ENCODE assay signal across 29 cellular contexts in the genomic region with DNA sequence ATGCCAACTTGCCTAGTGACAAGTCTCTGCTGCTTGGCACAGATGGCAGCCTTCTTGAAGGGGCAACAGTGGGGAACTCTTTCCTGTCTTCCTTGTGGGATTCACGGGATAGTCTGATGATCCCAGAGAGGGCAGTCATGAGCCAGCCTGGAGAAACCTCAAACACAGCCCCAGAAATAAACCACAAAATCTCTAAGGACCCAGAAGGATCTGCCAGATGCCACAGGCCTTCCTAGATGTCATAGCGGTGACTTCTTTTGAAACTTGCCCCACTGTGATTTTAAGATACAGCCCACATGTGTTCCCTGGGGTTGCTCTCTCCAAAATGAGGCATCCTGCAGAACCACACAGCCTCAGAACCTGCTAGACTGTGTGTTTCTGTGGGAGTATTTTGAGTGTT.
"Had no signal": no experiment of that assay in that cellular context is flagged by ENCODE, and none has a peak within 500 bp of the region (broad histone marks: within the 10 kb centered on the region; RNA-seq: fewer than 3 reads in every experiment).

No MANE protein-coding gene starts in this region.

- H3K27me3 ChIP-seq: ascending aorta, breast epithelium, cardiac muscle cell, colonic mucosa, dorsolateral prefrontal cortex, esophagus muscularis mucosa, foreskin keratinocyte, gastrocnemius medialis, heart right ventricle had no signal

- H3K36me3 ChIP-seq: ascending aorta, breast epithelium, cardiac muscle cell, colonic mucosa, esophagus muscularis mucosa, gastrocnemius medialis, heart right ventricle had no signal

- DNase-seq: activated CD4-positive, alpha-beta memory T cell treated with anti-CD3 and anti-CD28 coated beads for 36 hours; activated CD4-positive, alpha-beta T cell treated with anti-CD3 and anti-CD28 coated beads for 36 hours; activated CD4-positive, alpha-beta T cell treated with anti-CD3 and anti-CD28 coated beads, Interleukin-2, amount 10 ng/mL, durations not matched to agents 24 days and 14 days; activated CD4-positive, CD25-positive, alpha-beta regulatory T cell; activated CD4-positive, CD25-positive, alpha-beta regulatory T cell treated with anti-CD3 and anti-CD28 coated beads, Interleukin-2, amount 50 U/mL, for 72 hours; activated CD8-positive, alpha-beta memory T cell treated with anti-CD3 and anti-CD28 coated beads, Interleukin-2, amount 10 ng/mL, durations not matched to agents 7 days and 5 days; activated CD8-positive, alpha-beta memory T cell treated with anti-CD3 and anti-CD28 coated beads, Interleukin-2, amount 50 U/mL, for 4 hours; activated CD8-positive, alpha-beta T cell treated with anti-CD3 and anti-CD28 coated beads, Interleukin-2, amount 10 ng/mL, durations not matched to agents 7 days and 5 days; activated gamma-delta T cell; activated naive CD4-positive, alpha-beta T cell; activated naive CD4-positive, alpha-beta T cell treated with anti-CD3 and anti-CD28 coated beads, Interleukin-2, amount 10 ng/mL, durations not matched to agents 7 days and 5 days; activated naive CD8-positive, alpha-beta T cell treated with anti-CD3 and anti-CD28 coated beads, Interleukin-2, amount 10 ng/mL, durations not matched to agents 7 days and 5 days; activated T-cell treated with anti-CD3 and anti-CD28 coated beads, Interleukin-2, amount 50 U/mL, for 1 hour; activated T-cell treated with anti-CD3 and anti-CD28 coated beads, Interleukin-2, amount 50 U/mL, for 48 hours; central memory CD4-positive, alpha-beta T cell; cerebellar nuclear complex; colonic mucosa; dorsolateral prefrontal cortex; effector memory CD4-positive, alpha-beta T cell; endodermal cell; erythroblast; foreskin keratinocyte; gastrocnemius medialis; heart right ventricle had no signal

- ATAC-seq: activated CD4-positive, alpha-beta T cell treated with anti-CD3 and anti-CD28 coated beads for 36 hours; activated CD8-positive, alpha-beta memory T cell treated with anti-CD3 and anti-CD28 coated beads, Interleukin-2, amount 10 ng/mL, durations not matched to agents 7 days and 5 days; activated CD8-positive, alpha-beta T cell treated with anti-CD3 and anti-CD28 coated beads, Interleukin-2, amount 10 ng/mL, durations not matched to agents 7 days and 5 days; activated naive CD4-positive, alpha-beta T cell treated with anti-CD3 and anti-CD28 coated beads, Interleukin-2, amount 50 U/mL, for 72 hours; foreskin keratinocyte; gastrocnemius medialis; heart right ventricle had no signal

- H3K4me1 ChIP-seq: ascending aorta, breast epithelium, colonic mucosa, esophagus muscularis mucosa, foreskin keratinocyte, gastrocnemius medialis, heart right ventricle had no signal

- H3K27ac ChIP-seq: ascending aorta, breast epithelium, cardiac muscle cell, colonic mucosa, dorsolateral prefrontal cortex, esophagus muscularis mucosa, foreskin keratinocyte, gastrocnemius medialis, heart right ventricle had no signal

- H3K9me3 ChIP-seq: ascending aorta, breast epithelium, colonic mucosa, esophagus muscularis mucosa, gastrocnemius medialis, heart right ventricle had no signal

- H3K4me3 ChIP-seq: ascending aorta, breast epithelium, cardiac muscle cell, colonic mucosa, dorsolateral prefrontal cortex, esophagus muscularis mucosa, gastrocnemius medialis, heart right ventricle had no signal
